In the genomic region with DNA sequence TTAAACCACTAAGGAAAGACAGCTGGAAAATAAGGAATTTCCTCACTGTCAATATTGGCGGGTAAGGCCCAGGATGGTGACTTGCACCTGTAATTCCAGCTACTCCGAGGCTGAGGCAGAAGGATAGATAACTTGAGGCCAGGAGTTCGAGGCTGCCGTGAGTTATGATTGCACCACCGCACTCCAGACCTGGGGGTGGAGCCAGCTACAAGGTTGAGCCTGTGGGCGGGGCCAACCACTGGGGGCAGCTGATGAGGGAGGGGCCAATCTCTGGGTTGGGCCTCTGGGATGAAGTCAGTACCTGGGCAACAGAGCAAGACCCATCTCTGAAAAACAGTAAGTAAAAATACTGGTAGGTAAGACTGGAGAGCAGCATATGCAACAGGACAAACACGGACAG, we compare ENCODE assay signal across 17 cellular contexts.
DNase-seq lines count a peak whose midpoint lies in the region; TF ChIP-seq lines count a peak whose summit lies in the region.
"Had no signal": no experiment of that assay in that cellular context is flagged by ENCODE, and none has a peak within 500 bp of the region (broad histone marks: within the 10 kb centered on the region; RNA-seq: fewer than 3 reads in every experiment).

No MANE protein-coding gene starts in this region.

- no peaks in the 10 kb centered on the region for H3K27me3 Mint-ChIP-seq in activated T-cell treated with anti-CD3 and anti-CD28 coated beads, Interleukin-2, amount 50 U/mL, for 24 hours

- DNase-seq in activated T-cell treated with anti-CD3 and anti-CD28 coated beads, Interleukin-2, amount 50 U/mL, for 24 hours = peak; percentile 52
- no peak for DNase-seq in activated T-cell treated with anti-CD3 and anti-CD28 coated beads for 4 hours
- peak; percentile 6 for DNase-seq in BE2C
- peak; percentile 53 for DNase-seq in Karpas-422
- DNase-seq in hepatocyte (ENCODE audit: low spot score) = peak; percentile 7
- no peak for DNase-seq in breast epithelium (ENCODE audit: low spot score in 2 of 2)
- DNase-seq in effector CD8-positive, alpha-beta T cell (lab: John Stamatoyannopoulos, UW) = no peak
- DNase-seq: CD8-positive, alpha-beta memory T cell; GOT3; HFFc6; NCI-H1092 treated with DMSO at 0.1 percent for 48 hours; NCI-H1694; NCI-H2107; NCI-H69; Peyer's patch; SHP77 treated with DMSO at 0.1 percent for 48 hours had no signal

- H3K27me3 ChIP-seq in BE2C (no peaks in the 10 kb centered on the region), Karpas-422 (ENCODE audit: low read length) (no peaks in the 10 kb centered on the region), hepatocyte (no peaks in the 10 kb centered on the region), breast epithelium (no peaks in the 10 kb centered on the region)
- H3K27me3 ChIP-seq: Peyer's patch had no signal

- H3K36me3 ChIP-seq in BE2C (no peaks in the 10 kb centered on the region), Karpas-422 (ENCODE audit: insufficient read depth, low read length) (no peaks in the 10 kb centered on the region), hepatocyte (replicated peaks; ENCODE audit: insufficient read depth, low read depth) (no peaks in the 10 kb centered on the region), breast epithelium (no peaks in the 10 kb centered on the region)
- H3K36me3 ChIP-seq: Peyer's patch had no signal

- H2AFZ ChIP-seq in Karpas-422 (ENCODE audit: low read length) = no peak overlapping the region
- H2AFZ ChIP-seq in hepatocyte = no peak overlapping the region

- intact Hi-C loops in breast epithelium (cut with DNase I; ENCODE audit: low total_unique reads) = no loop called here

- TF ChIP-seq CTCF in BE2C (IDR thresholded peaks at IDR 0.05; ENCODE audit: low read depth, low read length) (no peak), hepatocyte (IDR thresholded peaks at IDR 0.05; ENCODE audit: poor library complexity) (no peak), breast epithelium (IDR thresholded peaks at IDR 0.05) (no peak)

- H3K9me2 ChIP-seq in Karpas-422 (replicated peaks; ENCODE audit: insufficient read depth, low read length) (no peaks in the 10 kb centered on the region), hepatocyte (replicated peaks; ENCODE audit: insufficient read depth) (no peaks in the 10 kb centered on the region)

- no peak overlapping the region for H3K9ac ChIP-seq in Karpas-422 (ENCODE audit: low read length)

- no peak overlapping the region for H3K4me3 ChIP-seq in BE2C (ENCODE audit: low read depth, low read length)
- H3K4me3 ChIP-seq in Karpas-422 (ENCODE audit: low read length) = no peak overlapping the region
- no peak overlapping the region for H3K4me3 ChIP-seq in hepatocyte
- no peak overlapping the region for H3K4me3 ChIP-seq in breast epithelium
- H3K4me3 ChIP-seq: Peyer's patch had no signal

- H3K79me2 ChIP-seq in Karpas-422 (ENCODE audit: low read length) (no peaks in the 10 kb centered on the region), hepatocyte (no peaks in the 10 kb centered on the region)

- H3K4me1 ChIP-seq in BE2C (no peaks in the 10 kb centered on the region), Karpas-422 (ENCODE audit: low read length) (no peaks in the 10 kb centered on the region), hepatocyte (ENCODE audit: insufficient read depth) (no peaks in the 10 kb centered on the region), breast epithelium (no peaks in the 10 kb centered on the region)
- H3K4me1 ChIP-seq: Peyer's patch had no signal

- H3K4me1 Mint-ChIP-seq in activated T-cell treated with anti-CD3 and anti-CD28 coated beads, Interleukin-2, amount 50 U/mL, for 24 hours (ENCODE audit: low read depth) = peaks cover 51% of the 10 kb centered on the region

- no peak overlapping the region for H3K27ac Mint-ChIP-seq in activated T-cell treated with anti-CD3 and anti-CD28 coated beads, Interleukin-2, amount 50 U/mL, for 24 hours
- H3K27ac Mint-ChIP-seq: HFFc6 had no signal

- no peak overlapping the region for H3K27ac ChIP-seq in Karpas-422 (ENCODE audit: low read length)
- H3K27ac ChIP-seq in hepatocyte = no peak overlapping the region
- no peak overlapping the region for H3K27ac ChIP-seq in breast epithelium
- H3K27ac ChIP-seq: HL-60, Peyer's patch had no signal

- H3K4me2 ChIP-seq in Karpas-422 (ENCODE audit: low read depth, low read length, poor library complexity, severe bottlenecking) = no peak overlapping the region
- H3K4me2 ChIP-seq in hepatocyte = no peak overlapping the region

- H3K9me3 ChIP-seq in BE2C (no peaks in the 10 kb centered on the region), Karpas-422 (ENCODE audit: low read length) (no peaks in the 10 kb centered on the region), hepatocyte (ENCODE audit: low read depth) (no peaks in the 10 kb centered on the region), breast epithelium (no peaks in the 10 kb centered on the region)
- H3K9me3 ChIP-seq: Peyer's patch had no signal

- H3K4me3 Mint-ChIP-seq in activated T-cell treated with anti-CD3 and anti-CD28 coated beads, Interleukin-2, amount 50 U/mL, for 24 hours = no peak overlapping the region
- H3K4me3 Mint-ChIP-seq: CD8-positive, alpha-beta memory T cell; HFFc6 had no signal

- H4K20me1 ChIP-seq in Karpas-422 (ENCODE audit: insufficient read depth, low read depth, low read length) (no peaks in the 10 kb centered on the region), hepatocyte (ENCODE audit: insufficient read depth, poor library complexity, severe bottlenecking) (no peaks in the 10 kb centered on the region)

- H3K9me3 Mint-ChIP-seq in activated T-cell treated with anti-CD3 and anti-CD28 coated beads, Interleukin-2, amount 50 U/mL, for 24 hours = no peaks in the 10 kb centered on the region
- H3K9me3 Mint-ChIP-seq: CD8-positive, alpha-beta memory T cell; HFFc6 had no signal

- 95% methylated on average over 7 of the region's 7 CpGs for WGBS in hepatocyte (ENCODE audit: low lambda C conversion rate, missing lambda C conversion rate)

- no peaks in the 10 kb centered on the region for H3K36me3 Mint-ChIP-seq in activated T-cell treated with anti-CD3 and anti-CD28 coated beads, Interleukin-2, amount 50 U/mL, for 24 hours (ENCODE audit: low read depth)

- TF ChIP-seq POLR2A in breast epithelium (IDR thresholded peaks at IDR 0.05) = no peak

Comparison
In these comparisons a context has a peak if more than half of its experiments do, and no peak if none do; other contexts are left out.
1. DNase-seq: peak in activated T-cell treated with anti-CD3 and anti-CD28 coated beads, Interleukin-2, amount 50 U/mL, for 24 hours (single experiment), BE2C (single experiment), Karpas-422 (single experiment) and hepatocyte (single experiment); none in activated T-cell treated with anti-CD3 and anti-CD28 coated beads for 4 hours (single experiment), breast epithelium (0 of 2) and effector CD8-positive, alpha-beta T cell (single experiment).